Comparison of ENCODE assay signal across 9 cellular contexts in the genomic region with DNA sequence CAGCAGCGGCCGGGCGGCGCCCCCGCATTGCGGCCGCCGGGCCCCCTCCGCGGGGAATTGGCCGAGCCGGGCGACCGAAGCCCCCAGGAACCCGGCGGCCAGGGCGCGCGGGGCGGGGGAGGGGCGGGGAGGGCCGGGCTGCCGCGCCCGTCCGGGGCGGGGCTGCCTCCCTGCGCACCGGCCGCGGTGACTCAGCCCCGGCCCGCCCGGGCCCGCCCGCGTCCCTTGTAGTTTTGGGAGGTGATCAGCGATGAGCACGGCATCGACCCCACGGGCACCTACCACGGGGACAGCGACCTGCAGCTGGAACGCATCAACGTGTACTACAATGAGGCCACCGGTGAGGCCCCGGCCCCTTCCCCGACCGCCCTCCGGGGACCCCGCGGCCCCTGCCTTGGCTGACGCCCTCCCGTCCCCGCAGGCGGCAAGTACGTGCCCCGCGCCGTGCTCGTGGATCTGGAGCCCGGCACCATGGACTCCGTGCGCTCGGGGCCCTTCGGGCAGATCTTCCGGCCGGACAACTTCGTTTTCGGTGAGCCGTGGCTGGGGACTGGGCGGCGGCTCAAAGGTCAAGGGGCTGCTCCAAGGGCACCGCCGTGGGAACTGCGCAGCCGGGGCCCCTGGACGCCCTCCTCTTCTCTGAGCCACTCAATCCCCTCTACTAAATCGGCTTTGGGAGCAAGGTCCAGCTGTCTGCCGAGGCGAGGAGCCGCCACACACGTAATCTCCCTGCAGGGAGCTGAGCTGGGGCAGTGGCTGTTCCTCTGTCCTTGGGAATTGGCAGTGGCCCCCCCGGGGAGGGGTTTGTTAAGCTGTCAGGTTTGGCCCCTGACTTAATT. TPM values are rescaled to one million over a fixed set of nuclear protein-coding genes. Genes with fewer than 3 reads are reported as not detected.
DNase-seq lines count a peak whose midpoint lies in the region; ATAC-seq, FAIRE-seq and TF ChIP-seq lines count a peak whose summit lies in the region.
"Had no signal": no experiment of that assay in that cellular context is flagged by ENCODE, and none has a peak within 500 bp of the region (broad histone marks: within the 10 kb centered on the region; RNA-seq: fewer than 3 reads in every experiment).

No MANE protein-coding gene starts in this region.

- peaks cover 64% of the 10 kb centered on the region for H3K4me1 ChIP-seq in HepG2 (ENCODE audit: insufficient read depth, low read length)

- CTCF ChIA-PET in HepG2 (lab: Yijun Ruan, JAX; ENCODE audit: low intra/inter-chr PET ratio, low total read pairs), result no interaction called here

- H4K20me1 ChIP-seq in HepG2 (ENCODE audit: insufficient read depth, low read length), result peaks cover 27% of the 10 kb centered on the region

- POLR2A ChIA-PET in HepG2 (lab: Yijun Ruan, JAX), result interaction anchor here (0.9 to 7.7 kb wide), 36 partner anchors 12 to 340 kb away, joined by 3 to 317 read pairs (median 6); partner anchors contain the start of genes ENTPD8, MAN1B1, NELFB and RNF208

- BruUV-seq in HepG2 (replicated peaks; lab: Mats Ljungman, UMichigan), result no TSS peak

- TF ChIP-seq CTCF in HepG2 (CRISPR knock-in tag; IDR thresholded peaks at IDR 0.05), result peak; percentile 7; the same call in 1 of the 2 replicates

- peak overlapping the region; percentile 99 for H3K4me2 ChIP-seq in HepG2 (ENCODE audit: low read depth, low read length)

- TF ChIP-seq EP300 in HepG2 (IDR thresholded peaks at IDR 0.05; ENCODE audit: low read depth in 2 of 2, low read length in 2 of 2) (no peak), HepG2 (CRISPR knock-in tag; IDR thresholded peaks at IDR 0.05; ENCODE audit: borderline replicate concordance) (no peak)

- H2AFZ ChIP-seq in HepG2 (ENCODE audit: low read length), result no peak overlapping the region

- H3K79me2 ChIP-seq in HepG2 (ENCODE audit: insufficient read depth, low read length), result peaks cover 36% of the 10 kb centered on the region

- peak; percentile 37; the same call in 1 of the 2 replicates for TF ChIP-seq RAD21 in HepG2 (CRISPR knock-in tag; IDR thresholded peaks at IDR 0.05)

- no peak; a peak in 1 of 4 replicates for TF ChIP-seq POLR2A in HepG2 (IDR thresholded peaks at IDR 0.05; ENCODE audit: insufficient read depth in 1 of 2, low read depth in 2 of 2, low read length in 2 of 2)

- peaks cover 4 to 19% of the 10 kb centered on the region in 2 experiments; a peak in 4 of 5 replicates for H3K36me3 ChIP-seq in HepG2 (replicated peaks in 1 of 2; ENCODE audit: control insufficient read depth in 1 of 2, insufficient read depth in 2 of 2, low read length in 2 of 2)

- H3K27me3 ChIP-seq in HepG2 (ENCODE audit: control insufficient read depth in 1 of 2, insufficient read depth in 2 of 2, low read length in 2 of 2), result peaks cover 0 to 1% of the 10 kb centered on the region in 2 experiments; a peak in 1 of 5 replicates

- intact Hi-C loops in HepG2 (cut with micrococcal nuclease; ENCODE audit: unreplicated experiment), result no loop called here

- H3K9me3 ChIP-seq in HepG2 (ENCODE audit: low read length), result no peaks in the 10 kb centered on the region

- H3K9ac ChIP-seq in HepG2 (ENCODE audit: insufficient read depth, low read depth, low read length), result peak overlapping the region; percentile 92

- in situ Hi-C loops in HepG2 (cut with HindIII; ENCODE audit: extremely low pct_ligation_motif_present, low pct_unique_long_range_greater_than_20kb), result no loop called here

- H3K27ac ChIP-seq in HepG2 (ENCODE audit: extremely low read length, insufficient read depth, low read length), result peak overlapping the region; percentile 91

- H3K4me3 ChIP-seq in HepG2 (replicated peaks in 1 of 3; ENCODE audit: insufficient read depth in 1 of 3, low read depth in 2 of 3, low read length in 3 of 3), result peak overlapping the region; percentile 89 to 94 (median 94)

- no peak for FAIRE-seq in HepG2 (lab: Jason Lieb, UNC)

- DNase-seq in cerebellum (ENCODE audit: low spot score), result peak; percentile 61
- DNase-seq in HepG2 (ENCODE audit: low spot score), result peak; percentile 54
- peak; percentile 57 to 65 (median 60) for DNase-seq in stimulated activated CD4-positive, alpha-beta T cell treated with anti-CD3 and anti-CD28 coated beads, TNF-alpha, amount 100 ng/mL, for 4 hours (ENCODE audit: low read depth in 3 of 3)
- no peak for DNase-seq in NCI-H2196 treated with DMSO at 0.1 percent for 48 hours (lab: John Stamatoyannopoulos, UW; ENCODE audit: unreplicated experiment)

- WGBS in HepG2 (ENCODE audit: low lambda C conversion rate), result no CpG with 5 or more reads among the region's 84 CpGs

- ATAC-seq in GM19025 (IDR thresholded peaks at IDR 0.05; ENCODE audit: low read depth, unreplicated experiment) (peak; percentile 4), HG03571 (IDR thresholded peaks at IDR 0.05; ENCODE audit: unreplicated experiment) (peak; percentile 0), HepG2 (peak; percentile 14), HG02588 (IDR thresholded peaks at IDR 0.05; ENCODE audit: unreplicated experiment) (no peak)
- peak; percentile 17 to 21 for ATAC-seq in activated CD4-positive, CD25-positive, alpha-beta regulatory T cell treated with anti-CD3 and anti-CD28 coated beads, Interleukin-2, amount 50 U/mL, for 24 hours

RNA-seq across cellular contexts. Expression of gene TUBB4B, which starts 0.6 kb away (rescaled TPM):
- total RNA-seq in cerebellum (62.8 TPM), HepG2 (2016; rRNA removed; fragmentation: Illumina TruSeq; extraction: Trizol) (412 and 481 TPM in 2 replicates)
- 96.3 and 106 TPM in 2 replicates for total RNA-seq in HepG2 (2016; cell fraction: cytosol; rRNA removed; fragmentation: Illumina TruSeq; extraction: Trizol; ENCODE audit: low read depth)
- total RNA-seq in HepG2 (2016; cell fraction: insoluble cytoplasmic fraction; rRNA removed; fragmentation: Illumina TruSeq; extraction: Trizol), result 424 and 467 TPM in 2 replicates
- total RNA-seq in HepG2 (2016; cell fraction: membrane; rRNA removed; fragmentation: Illumina TruSeq; extraction: Trizol), result 128 TPM in 2 replicates
- total RNA-seq in HepG2 (2016; cell fraction: nucleus; rRNA removed; fragmentation: Illumina TruSeq; extraction: Trizol), result 195 and 203 TPM in 2 replicates
- polyA plus RNA-seq in HepG2 (2011; rRNA removed), result 182 and 243 TPM in 2 replicates
- 251 and 293 TPM in 2 replicates for polyA plus RNA-seq in HepG2 (2011; cell fraction: cytosol; rRNA removed)
- polyA plus RNA-seq in HepG2 (2011; cell fraction: nucleus; rRNA removed), result 210 and 235 TPM in 2 replicates
- polyA plus RNA-seq in HepG2 (2012), result 190 and 205 TPM in 2 replicates
- polyA plus RNA-seq in HepG2 (2016; cell fraction: cytosol; fragmentation: Illumina TruSeq; extraction: Trizol; ENCODE audit: low read depth), result 115 and 121 TPM in 2 replicates
- polyA plus RNA-seq in HepG2 (2016; cell fraction: insoluble cytoplasmic fraction; fragmentation: Illumina TruSeq; extraction: Trizol; ENCODE audit: low read depth), result 587 and 625 TPM in 2 replicates
- polyA plus RNA-seq in HepG2 (2016; cell fraction: membrane; fragmentation: Illumina TruSeq; extraction: Trizol; ENCODE audit: low read depth), result 115 and 122 TPM in 2 replicates
- polyA plus RNA-seq in HepG2 (2016; cell fraction: nucleus; fragmentation: Illumina TruSeq; extraction: Trizol; ENCODE audit: insufficient read depth, low read depth), result 355 and 369 TPM in 2 replicates
- 270 and 721 TPM in 2 replicates for polyA minus RNA-seq in HepG2 (2011; rRNA and poly(A)+ RNA removed; ENCODE audit: low replicate concordance)
- 140 and 144 TPM in 2 replicates for polyA minus RNA-seq in HepG2 (2011; cell fraction: cytosol; rRNA and poly(A)+ RNA removed)
- 74.6 and 75.6 TPM in 2 replicates for polyA minus RNA-seq in HepG2 (2011; cell fraction: nucleus; rRNA and poly(A)+ RNA removed)

RNA-seq across cellular contexts. Expression of gene STPG3, which starts 9.4 kb away (rescaled TPM):
- total RNA-seq in cerebellum (not detected), HepG2 (2016; rRNA removed; fragmentation: Illumina TruSeq; extraction: Trizol) (not detected in 2 replicates)
- total RNA-seq in HepG2 (2016; cell fraction: cytosol; rRNA removed; fragmentation: Illumina TruSeq; extraction: Trizol; ENCODE audit: low read depth), result not detected in 2 replicates
- total RNA-seq in HepG2 (2016; cell fraction: insoluble cytoplasmic fraction; rRNA removed; fragmentation: Illumina TruSeq; extraction: Trizol), result not detected in 2 replicates
- not detected in 2 replicates for total RNA-seq in HepG2 (2016; cell fraction: membrane; rRNA removed; fragmentation: Illumina TruSeq; extraction: Trizol)
- total RNA-seq in HepG2 (2016; cell fraction: nucleus; rRNA removed; fragmentation: Illumina TruSeq; extraction: Trizol), result not detected in 2 replicates
- not detected in 2 replicates for polyA plus RNA-seq in HepG2 (2011; rRNA removed)
- not detected in 2 replicates for polyA plus RNA-seq in HepG2 (2011; cell fraction: cytosol; rRNA removed)
- 0.45 and 0.50 TPM in 2 replicates for polyA plus RNA-seq in HepG2 (2011; cell fraction: nucleus; rRNA removed)
- 0.27 and 0.35 TPM in 2 replicates for polyA plus RNA-seq in HepG2 (2012)
- polyA plus RNA-seq in HepG2 (2016; cell fraction: cytosol; fragmentation: Illumina TruSeq; extraction: Trizol; ENCODE audit: low read depth), result not detected in 2 replicates
- not detected in 2 replicates for polyA plus RNA-seq in HepG2 (2016; cell fraction: insoluble cytoplasmic fraction; fragmentation: Illumina TruSeq; extraction: Trizol; ENCODE audit: low read depth)
- polyA plus RNA-seq in HepG2 (2016; cell fraction: membrane; fragmentation: Illumina TruSeq; extraction: Trizol; ENCODE audit: low read depth), result not detected in 2 replicates
- not detected in 2 replicates for polyA plus RNA-seq in HepG2 (2016; cell fraction: nucleus; fragmentation: Illumina TruSeq; extraction: Trizol; ENCODE audit: insufficient read depth, low read depth)
- polyA minus RNA-seq in HepG2 (2011; rRNA and poly(A)+ RNA removed; ENCODE audit: low replicate concordance), result 0.23 TPM in 1 of 2 replicates, not detected in the other
- polyA minus RNA-seq in HepG2 (2011; cell fraction: cytosol; rRNA and poly(A)+ RNA removed), result not detected in 2 replicates
- polyA minus RNA-seq in HepG2 (2011; cell fraction: nucleus; rRNA and poly(A)+ RNA removed), result not detected in 2 replicates
- total RNA-seq: pulmonary artery endothelial cell had no signal

RNA-seq across cellular contexts. Expression of gene SLC34A3, which starts 11.0 kb away (rescaled TPM):
- total RNA-seq in cerebellum (not detected), HepG2 (2016; rRNA removed; fragmentation: Illumina TruSeq; extraction: Trizol) (0.38 and 1.0 TPM in 2 replicates)
- 0.97 and 1.3 TPM in 2 replicates for total RNA-seq in HepG2 (2016; cell fraction: cytosol; rRNA removed; fragmentation: Illumina TruSeq; extraction: Trizol; ENCODE audit: low read depth)
- 0.51 and 0.97 TPM in 2 replicates for total RNA-seq in HepG2 (2016; cell fraction: insoluble cytoplasmic fraction; rRNA removed; fragmentation: Illumina TruSeq; extraction: Trizol)
- total RNA-seq in HepG2 (2016; cell fraction: membrane; rRNA removed; fragmentation: Illumina TruSeq; extraction: Trizol), result 0.74 and 0.76 TPM in 2 replicates
- 0.60 and 0.81 TPM in 2 replicates for total RNA-seq in HepG2 (2016; cell fraction: nucleus; rRNA removed; fragmentation: Illumina TruSeq; extraction: Trizol)
- 0.07 and 0.20 TPM in 2 replicates for polyA plus RNA-seq in HepG2 (2011; rRNA removed)
- polyA plus RNA-seq in HepG2 (2011; cell fraction: cytosol; rRNA removed), result 0.09 and 0.16 TPM in 2 replicates
- 0.33 and 0.50 TPM in 2 replicates for polyA plus RNA-seq in HepG2 (2011; cell fraction: nucleus; rRNA removed)
- 0.21 and 0.60 TPM in 2 replicates for polyA plus RNA-seq in HepG2 (2012)
- 0.59 and 0.93 TPM in 2 replicates for polyA plus RNA-seq in HepG2 (2016; cell fraction: cytosol; fragmentation: Illumina TruSeq; extraction: Trizol; ENCODE audit: low read depth)
- 0.58 and 0.62 TPM in 2 replicates for polyA plus RNA-seq in HepG2 (2016; cell fraction: insoluble cytoplasmic fraction; fragmentation: Illumina TruSeq; extraction: Trizol; ENCODE audit: low read depth)
- polyA plus RNA-seq in HepG2 (2016; cell fraction: membrane; fragmentation: Illumina TruSeq; extraction: Trizol; ENCODE audit: low read depth), result 0.52 and 0.70 TPM in 2 replicates
- 1.2 and 1.8 TPM in 2 replicates for polyA plus RNA-seq in HepG2 (2016; cell fraction: nucleus; fragmentation: Illumina TruSeq; extraction: Trizol; ENCODE audit: insufficient read depth, low read depth)
- 0.12 and 0.20 TPM in 2 replicates for polyA minus RNA-seq in HepG2 (2011; rRNA and poly(A)+ RNA removed; ENCODE audit: low replicate concordance)
- not detected in 2 replicates for polyA minus RNA-seq in HepG2 (2011; cell fraction: cytosol; rRNA and poly(A)+ RNA removed)
- polyA minus RNA-seq in HepG2 (2011; cell fraction: nucleus; rRNA and poly(A)+ RNA removed), result not detected in 2 replicates
- total RNA-seq: pulmonary artery endothelial cell had no signal

RNA-seq across cellular contexts. Expression of gene NELFB, which starts 13.4 kb away (rescaled TPM):
- total RNA-seq in cerebellum (27.1 TPM), HepG2 (2016; rRNA removed; fragmentation: Illumina TruSeq; extraction: Trizol) (38.7 and 45.8 TPM in 2 replicates)
- total RNA-seq in HepG2 (2016; cell fraction: cytosol; rRNA removed; fragmentation: Illumina TruSeq; extraction: Trizol; ENCODE audit: low read depth), result 11.1 and 13.7 TPM in 2 replicates
- total RNA-seq in HepG2 (2016; cell fraction: insoluble cytoplasmic fraction; rRNA removed; fragmentation: Illumina TruSeq; extraction: Trizol), result 33.9 and 46.1 TPM in 2 replicates
- 31.9 and 34.1 TPM in 2 replicates for total RNA-seq in HepG2 (2016; cell fraction: membrane; rRNA removed; fragmentation: Illumina TruSeq; extraction: Trizol)
- 19.5 and 22.8 TPM in 2 replicates for total RNA-seq in HepG2 (2016; cell fraction: nucleus; rRNA removed; fragmentation: Illumina TruSeq; extraction: Trizol)
- polyA plus RNA-seq in HepG2 (2011; rRNA removed), result 26.5 and 38.0 TPM in 2 replicates
- 31.2 and 47.6 TPM in 2 replicates for polyA plus RNA-seq in HepG2 (2011; cell fraction: cytosol; rRNA removed)
- polyA plus RNA-seq in HepG2 (2011; cell fraction: nucleus; rRNA removed), result 58.0 and 66.2 TPM in 2 replicates
- 37.0 and 38.0 TPM in 2 replicates for polyA plus RNA-seq in HepG2 (2012)
- 13.2 and 13.7 TPM in 2 replicates for polyA plus RNA-seq in HepG2 (2016; cell fraction: cytosol; fragmentation: Illumina TruSeq; extraction: Trizol; ENCODE audit: low read depth)
- polyA plus RNA-seq in HepG2 (2016; cell fraction: insoluble cytoplasmic fraction; fragmentation: Illumina TruSeq; extraction: Trizol; ENCODE audit: low read depth), result 38.8 and 48.5 TPM in 2 replicates
- polyA plus RNA-seq in HepG2 (2016; cell fraction: membrane; fragmentation: Illumina TruSeq; extraction: Trizol; ENCODE audit: low read depth), result 24.3 and 28.9 TPM in 2 replicates
- polyA plus RNA-seq in HepG2 (2016; cell fraction: nucleus; fragmentation: Illumina TruSeq; extraction: Trizol; ENCODE audit: insufficient read depth, low read depth), result 40.4 and 45.0 TPM in 2 replicates
- 63.2 and 70.3 TPM in 2 replicates for polyA minus RNA-seq in HepG2 (2011; rRNA and poly(A)+ RNA removed; ENCODE audit: low replicate concordance)
- 28.7 and 31.0 TPM in 2 replicates for polyA minus RNA-seq in HepG2 (2011; cell fraction: cytosol; rRNA and poly(A)+ RNA removed)
- 10.3 and 11.6 TPM in 2 replicates for polyA minus RNA-seq in HepG2 (2011; cell fraction: nucleus; rRNA and poly(A)+ RNA removed)

RNA-seq across cellular contexts. Expression of gene RNF224, which starts 14.4 kb away (rescaled TPM):
- total RNA-seq in cerebellum (not detected), HepG2 (2016; rRNA removed; fragmentation: Illumina TruSeq; extraction: Trizol) (0.09 and 0.10 TPM in 2 replicates)
- total RNA-seq in HepG2 (2016; cell fraction: cytosol; rRNA removed; fragmentation: Illumina TruSeq; extraction: Trizol; ENCODE audit: low read depth), result not detected in 2 replicates
- total RNA-seq in HepG2 (2016; cell fraction: insoluble cytoplasmic fraction; rRNA removed; fragmentation: Illumina TruSeq; extraction: Trizol), result not detected in 2 replicates
- total RNA-seq in HepG2 (2016; cell fraction: membrane; rRNA removed; fragmentation: Illumina TruSeq; extraction: Trizol), result 0.12 TPM in 1 of 2 replicates, not detected in the other
- total RNA-seq in HepG2 (2016; cell fraction: nucleus; rRNA removed; fragmentation: Illumina TruSeq; extraction: Trizol), result not detected in 2 replicates
- polyA plus RNA-seq in HepG2 (2011; rRNA removed), result not detected in 2 replicates
- 0.03 and 0.04 TPM in 2 replicates for polyA plus RNA-seq in HepG2 (2011; cell fraction: cytosol; rRNA removed)
- 0.07 and 0.11 TPM in 2 replicates for polyA plus RNA-seq in HepG2 (2011; cell fraction: nucleus; rRNA removed)
- 0.33 and 0.51 TPM in 2 replicates for polyA plus RNA-seq in HepG2 (2012)
- polyA plus RNA-seq in HepG2 (2016; cell fraction: cytosol; fragmentation: Illumina TruSeq; extraction: Trizol; ENCODE audit: low read depth), result not detected in 2 replicates
- polyA plus RNA-seq in HepG2 (2016; cell fraction: insoluble cytoplasmic fraction; fragmentation: Illumina TruSeq; extraction: Trizol; ENCODE audit: low read depth), result 0.25 TPM in 1 of 2 replicates, not detected in the other
- not detected in 2 replicates for polyA plus RNA-seq in HepG2 (2016; cell fraction: membrane; fragmentation: Illumina TruSeq; extraction: Trizol; ENCODE audit: low read depth)
- polyA plus RNA-seq in HepG2 (2016; cell fraction: nucleus; fragmentation: Illumina TruSeq; extraction: Trizol; ENCODE audit: insufficient read depth, low read depth), result 0.25 TPM in 1 of 2 replicates, not detected in the other
- polyA minus RNA-seq in HepG2 (2011; rRNA and poly(A)+ RNA removed; ENCODE audit: low replicate concordance), result 0.10 and 0.44 TPM in 2 replicates
- polyA minus RNA-seq in HepG2 (2011; cell fraction: cytosol; rRNA and poly(A)+ RNA removed), result not detected in 2 replicates
- polyA minus RNA-seq in HepG2 (2011; cell fraction: nucleus; rRNA and poly(A)+ RNA removed), result 0.26 TPM in 1 of 2 replicates, not detected in the other
